ENCODE assay signal across 8 cellular contexts in the genomic region with DNA sequence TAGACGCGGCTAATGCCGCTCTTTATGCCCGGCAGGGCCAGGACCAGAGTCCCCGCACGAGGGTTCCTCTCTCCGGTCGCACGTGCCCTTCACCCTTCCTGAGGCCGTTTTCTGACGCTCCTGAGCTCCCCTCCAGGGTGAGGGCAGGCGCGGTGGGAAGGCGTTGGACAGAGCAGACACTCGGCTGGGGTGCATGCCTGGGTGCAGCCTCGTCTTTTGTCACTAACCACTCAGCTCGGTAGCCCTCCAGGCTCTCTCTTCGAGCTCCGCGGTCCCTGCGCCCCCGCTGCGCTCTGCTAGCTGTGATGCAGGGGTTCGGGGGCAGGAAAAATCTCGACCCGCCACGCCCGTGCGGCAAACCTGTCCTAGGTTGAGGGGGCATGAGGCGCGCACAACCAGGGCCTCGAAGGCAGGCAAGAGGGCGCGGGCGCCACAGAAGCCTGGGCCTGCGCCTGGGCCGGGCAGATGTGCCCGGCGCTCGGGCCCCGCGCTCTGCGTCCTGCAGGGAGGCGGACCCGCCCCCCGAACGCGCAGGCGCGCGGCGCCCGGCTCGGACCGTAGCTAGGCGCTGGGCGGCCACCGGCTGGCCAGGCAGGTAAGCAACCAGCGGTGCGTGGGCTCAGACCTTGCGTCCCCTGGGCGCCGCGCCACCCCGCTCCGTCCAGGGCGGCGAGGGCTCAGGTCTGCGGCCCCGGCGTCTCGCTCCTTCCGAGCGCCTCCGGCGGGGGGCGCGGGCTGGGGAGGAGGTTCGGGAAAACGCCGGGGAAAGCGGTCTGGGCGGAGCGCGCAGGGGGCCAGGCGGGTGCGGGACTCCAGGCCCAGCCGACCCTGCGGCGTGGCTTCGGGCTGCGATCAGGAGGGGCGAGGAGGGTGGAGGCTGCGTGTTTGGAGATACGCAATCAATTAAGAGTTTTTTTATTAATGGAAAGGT. TPM values are rescaled to one million over a fixed set of nuclear protein-coding genes. Genes with fewer than 3 reads are reported as not detected.
A peak's percentile ranks its signal among the peaks of the same experiment; 100 is the strongest.
DNase-seq lines count a peak whose midpoint lies in the region.

A gene (plus strand): TSS at position 548 of the 931 bp plus-strand sequence. CDS start 5,807 bp downstream, outside the sequence.

- no peaks in the 10 kb centered on the region for H3K36me3 ChIP-seq in skeletal muscle satellite cell (ENCODE audit: insufficient read depth, low read length)

- H3K4me1 ChIP-seq in skeletal muscle satellite cell (ENCODE audit: control insufficient read depth, insufficient read depth, low read length): peaks cover 8% of the 10 kb centered on the region

- peak; percentile 73 for DNase-seq in NCI-H82 (lab: John Stamatoyannopoulos, UW)
- DNase-seq in NCI-H82 treated with DMSO at 0.1 percent for 48 hours (lab: John Stamatoyannopoulos, UW; ENCODE audit: unreplicated experiment): no peak
- peak; percentile 84 for DNase-seq in NCI-H748 (lab: John Stamatoyannopoulos, UW; ENCODE audit: unreplicated experiment)
- DNase-seq in T47D (ENCODE audit: low read depth in 1 of 2, low spot score in 1 of 2): peak; percentile 65 to 88
- peak; percentile 97 for DNase-seq in iPS-NIHi11 (ENCODE audit: low spot score)
- no peak for DNase-seq in activated effector memory CD4-positive, alpha-beta T cell treated with anti-CD3 and anti-CD28 coated beads, Interleukin-2, amount 50 U/mL, for 16 hours
- DNase-seq in cortex of kidney (lab: John Stamatoyannopoulos, UW): no peak

- peaks cover 39% of the 10 kb centered on the region for H3K27me3 ChIP-seq in skeletal muscle satellite cell (ENCODE audit: control insufficient read depth, insufficient read depth, low read length)

- peak within 1 kb of the TSS; percentile 78 for H3K4me3 ChIP-seq in skeletal muscle satellite cell (ENCODE audit: low read length)

- in situ Hi-C loops in T47D (cut with HindIII; ENCODE audit: low pct_unique_long_range_greater_than_20kb, low sequenced_read_pairs): no loop called here

- no peaks in the 10 kb centered on the region for H3K9me3 ChIP-seq in skeletal muscle satellite cell (replicated peaks; ENCODE audit: low read length)

- peak within 1 kb of the TSS; percentile 59 for H3K9ac ChIP-seq in skeletal muscle satellite cell (ENCODE audit: low read depth, low read length)

- H3K4me2 ChIP-seq in skeletal muscle satellite cell (ENCODE audit: low read length): peak within 1 kb of the TSS; percentile 85

RNA-seq across cellular contexts. Expression of the gene that starts here (rescaled TPM):
- 4.8 and 9.9 TPM in 2 replicates for total RNA-seq in skeletal muscle satellite cell (2012; rRNA removed)

Comparison
In these comparisons a context has a peak if more than half of its experiments do, and no peak if none do; other contexts are left out.
1. DNase-seq: peak in NCI-H82 (single experiment), NCI-H748 (single experiment), T47D (2 of 2) and iPS-NIHi11 (single experiment); none in NCI-H82 treated with DMSO at 0.1 percent for 48 hours (single experiment), activated effector memory CD4-positive, alpha-beta T cell treated with anti-CD3 and anti-CD28 coated beads, Interleukin-2, amount 50 U/mL, for 16 hours (single experiment) and cortex of kidney (single experiment).